Comparison of ENCODE assay signal across 35 cellular contexts in genomic region chr2:121415727-121416126, GRCh38.
DNase-seq lines count a peak whose midpoint lies in the region; ATAC-seq, FAIRE-seq and TF ChIP-seq lines count a peak whose summit lies in the region.
"Had no signal": no experiment of that assay in that cellular context is flagged by ENCODE, and none has a peak within 500 bp of the region (broad histone marks: within the 10 kb centered on the region; RNA-seq: fewer than 3 reads in every experiment).

No MANE protein-coding gene starts in this region.

- H3K4me2 ChIP-seq in HepG2 (ENCODE audit: low read depth, low read length), result no peak overlapping the region
- no peak overlapping the region for H3K4me2 ChIP-seq in K562 (ENCODE audit: insufficient read depth, low read length)
- H3K4me2 ChIP-seq: A549; BLaER1; BLaER1 treated with 17β-estradiol and CSF1 and Interleukin-3, amounts not matched to agents 10 nM and 100 nM had no signal

- no peak for TF ChIP-seq CTCF in HepG2 (CRISPR knock-in tag; IDR thresholded peaks at IDR 0.05)
- no peak for TF ChIP-seq CTCF in right lobe of liver (IDR thresholded peaks at IDR 0.05)
- no peak for TF ChIP-seq CTCF in D721Med (IDR thresholded peaks at IDR 0.05; ENCODE audit: insufficient read depth, missing control alignments)
- no peak for TF ChIP-seq CTCF in K562 (IDR thresholded peaks at IDR 0.05 in 2 of 3, conservative IDR thresholded peaks at IDR 0.05 in 1 of 3; ENCODE audit: insufficient read depth in 2 of 3, low read depth in 1 of 3, low read length in 3 of 3)
- TF ChIP-seq CTCF in kidney (IDR thresholded peaks at IDR 0.05; ENCODE audit: borderline replicate concordance, extremely low read depth, insufficient read depth), result no peak
- TF ChIP-seq CTCF in CD4-positive, alpha-beta T cell (IDR thresholded peaks at IDR 0.05), result no peak

- TF ChIP-seq RAD21 in HepG2 (CRISPR knock-in tag; IDR thresholded peaks at IDR 0.05), result no peak
- no peak for TF ChIP-seq RAD21 in K562 (CRISPR knock-in tag; conservative IDR thresholded peaks at IDR 0.05 in 1 of 2, IDR thresholded peaks at IDR 0.05 in 1 of 2)

- H3K36me3 Mint-ChIP-seq in CD4-positive, alpha-beta T cell (ENCODE audit: low read depth), result peaks cover 68% of the 10 kb centered on the region

- CTCF ChIA-PET in HepG2 (lab: Yijun Ruan, JAX; ENCODE audit: low intra/inter-chr PET ratio, low total read pairs) (no interaction called here), K562 (lab: Yijun Ruan, JAX; ENCODE audit: low intra/inter-chr PET ratio) (no interaction called here)
- CTCF ChIA-PET in CD4-positive, alpha-beta T cell (lab: Charles Lee), result no interaction called here

- POLR2A ChIA-PET in HepG2 (lab: Yijun Ruan, JAX) (no interaction called here), K562 (lab: Yijun Ruan, JAX) (no interaction called here)
- POLR2A ChIA-PET in CD4-positive, alpha-beta T cell (lab: Charles Lee), result no interaction called here

- H3K4me3 Mint-ChIP-seq in CD4-positive, alpha-beta T cell, result no peak overlapping the region
- H3K4me3 Mint-ChIP-seq: B cell; CD14-positive monocyte; CD4-positive, alpha-beta memory T cell; CD4-positive, CD25-positive, alpha-beta regulatory T cell; CD8-positive, alpha-beta memory T cell; CD8-positive, alpha-beta T cell had no signal

- FAIRE-seq in HepG2 (lab: Jason Lieb, UNC) (no peak), D721Med (lab: Jason Lieb, UNC) (peak; percentile 38), K562 (lab: Jason Lieb, UNC) (no peak), kidney (lab: Jason Lieb, UNC) (peak; percentile 13)
- FAIRE-seq: A204.1 had no signal

- DNase-seq in HepG2 (ENCODE audit: low spot score) (no peak), right lobe of liver (no peak), D721Med (ENCODE audit: insufficient read length, low spot score) (no peak), K562 (ENCODE audit: extremely low read depth in 1 of 4, low spot score in 3 of 4) (no peak), kidney (no peak), OCI-M2 (lab: John Stamatoyannopoulos, UW; ENCODE audit: unreplicated experiment) (no peak)
- no peak for DNase-seq in CD4-positive, alpha-beta T cell
- DNase-seq: 8988T; ACHN; AML-193; BE2C; C1 segment of cervical spinal cord; Caco-2; Calu3; CD4-positive, alpha-beta memory T cell; CD4-positive, CD25-positive, alpha-beta regulatory T cell; CD8-positive, alpha-beta memory T cell; CD8-positive, alpha-beta T cell; COR-L47; DMS 273 treated with DMSO at 0.1 percent for 48 hours; DMS153; DMS53; DMS79; DMS79 treated with DMSO at 0.1 percent for 48 hours; DND-41; EL had no signal

- H3K4me3 ChIP-seq in HepG2 (replicated peaks in 1 of 3; ENCODE audit: insufficient read depth in 1 of 3, low read depth in 2 of 3, low read length in 3 of 3) (no peak overlapping the region), right lobe of liver (no peak overlapping the region), K562 (no peak overlapping the region), kidney (ENCODE audit: low read length in 2 of 2) (no peak overlapping the region)
- H3K4me3 ChIP-seq: A549; BLaER1; BLaER1 treated with 17β-estradiol and CSF1 and Interleukin-3, amounts not matched to agents 10 nM and 100 nM had no signal

- H3K79me2 ChIP-seq in HepG2 (ENCODE audit: insufficient read depth, low read length) (no peaks in the 10 kb centered on the region), K562 (ENCODE audit: control insufficient read depth, insufficient read depth, low read length) (no peaks in the 10 kb centered on the region)

- intact Hi-C loops in HepG2 (cut with micrococcal nuclease; ENCODE audit: unreplicated experiment) (no loop called here), right lobe of liver (cut with DNase I) (no loop called here), K562 (cut with micrococcal nuclease) (no loop called here), kidney (cut with DNase I) (no loop called here)
- intact Hi-C loops in CD4-positive, alpha-beta T cell (cut with DNase I, micrococcal nuclease), result no loop called here

- no peaks in the 10 kb centered on the region for H3K27me3 Mint-ChIP-seq in CD4-positive, alpha-beta T cell
- H3K27me3 Mint-ChIP-seq: B cell; CD4-positive, alpha-beta memory T cell; CD4-positive, CD25-positive, alpha-beta regulatory T cell; CD8-positive, alpha-beta memory T cell had no signal

- 96% methylated on average over 1 of the region's 1 CpG for WGBS in HepG2 (ENCODE audit: low lambda C conversion rate)
- WGBS in right lobe of liver (ENCODE audit: insufficient coverage, low coverage, low lambda C conversion rate, missing lambda C conversion rate), result 100% methylated on average over 1 of the region's 1 CpG
- WGBS in K562 (ENCODE audit: insufficient coverage, low coverage, missing lambda C conversion rate), result 83% methylated on average over 1 of the region's 1 CpG

- no peak for TF ChIP-seq POLR2A in HepG2 (IDR thresholded peaks at IDR 0.05; ENCODE audit: insufficient read depth in 1 of 2, low read depth in 2 of 2, low read length in 2 of 2)
- no peak for TF ChIP-seq POLR2A in right lobe of liver (IDR thresholded peaks at IDR 0.05)
- no peak for TF ChIP-seq POLR2A in K562 (conservative IDR thresholded peaks at IDR 0.05)

- no TSS peak for BruUV-seq in HepG2 (replicated peaks; lab: Mats Ljungman, UMichigan)
- no TSS peak for BruUV-seq in K562 (replicated peaks; lab: Mats Ljungman, UMichigan)

- in situ Hi-C loops in HepG2 (cut with HindIII; ENCODE audit: extremely low pct_ligation_motif_present, low pct_unique_long_range_greater_than_20kb) (no loop called here), K562 (cut with MboI) (no loop called here)

- no peak for TF ChIP-seq EP300 in HepG2 (IDR thresholded peaks at IDR 0.05; ENCODE audit: low read depth in 2 of 2, low read length in 2 of 2)
- TF ChIP-seq EP300 in HepG2 (CRISPR knock-in tag; IDR thresholded peaks at IDR 0.05; ENCODE audit: borderline replicate concordance), result no peak
- no peak for TF ChIP-seq EP300 in K562 (IDR thresholded peaks at IDR 0.05; ENCODE audit: low read length)

- H3K9ac ChIP-seq in HepG2 (ENCODE audit: insufficient read depth, low read depth, low read length) (no peak overlapping the region), K562 (ENCODE audit: insufficient read depth in 1 of 2, low read depth in 2 of 2, low read length in 2 of 2) (no peak overlapping the region), kidney (ENCODE audit: low read length in 2 of 2) (no peak overlapping the region)
- H3K9ac ChIP-seq: BLaER1; BLaER1 treated with 17β-estradiol and CSF1 and Interleukin-3, amounts not matched to agents 10 nM and 100 nM had no signal

- H3K36me3 ChIP-seq in HepG2 (replicated peaks in 1 of 2; ENCODE audit: control insufficient read depth in 1 of 2, insufficient read depth in 2 of 2, low read length in 2 of 2), result peaks cover 7 to 50% of the 10 kb centered on the region in 2 experiments
- peaks cover 0 to under 1% (median 0%) of the 10 kb centered on the region in 4 donors for H3K36me3 ChIP-seq in right lobe of liver
- peaks cover 39% of the 10 kb centered on the region for H3K36me3 ChIP-seq in K562 (ENCODE audit: control insufficient read depth, insufficient read depth, low read length)
- H3K36me3 ChIP-seq in kidney (ENCODE audit: control insufficient read depth in 1 of 2, insufficient read depth in 2 of 2, low read length in 2 of 2), result peaks cover 9 to 12% of the 10 kb centered on the region in 2 donors
- H3K36me3 ChIP-seq: BE2C had no signal

- H2AFZ ChIP-seq in HepG2 (ENCODE audit: low read length), result no peak overlapping the region
- H2AFZ ChIP-seq in K562 (ENCODE audit: low read depth, low read length), result no peak overlapping the region

- no peak overlapping the region for H3K27ac ChIP-seq in HepG2 (ENCODE audit: extremely low read length, insufficient read depth, low read length)
- H3K27ac ChIP-seq in right lobe of liver, result no peak overlapping the region
- no peak overlapping the region for H3K27ac ChIP-seq in K562 (ENCODE audit: extremely low read depth, low read depth, low read length)
- no peak overlapping the region for H3K27ac ChIP-seq in kidney (ENCODE audit: low read depth in 2 of 2, low read length in 2 of 2)
- H3K27ac ChIP-seq in CD4-positive, alpha-beta T cell (ENCODE audit: low read depth, low read length), result no peak overlapping the region
- H3K27ac ChIP-seq: 22Rv1; A549; BLaER1; BLaER1 treated with 17β-estradiol and CSF1 and Interleukin-3, amounts not matched to agents 10 nM and 100 nM; C4-2B had no signal

- H3K4me1 ChIP-seq in HepG2 (ENCODE audit: insufficient read depth, low read length), result no peaks in the 10 kb centered on the region
- H3K4me1 ChIP-seq in right lobe of liver, result peaks cover 0 to 19% (median 0%) of the 10 kb centered on the region in 4 donors
- no peaks in the 10 kb centered on the region for H3K4me1 ChIP-seq in K562 (replicated peaks in 1 of 2; ENCODE audit: control insufficient read depth in 2 of 2, insufficient read depth in 2 of 2, low read length in 2 of 2)
- no peaks in the 10 kb centered on the region for H3K4me1 ChIP-seq in kidney (ENCODE audit: control insufficient read depth in 1 of 2, insufficient read depth in 1 of 2, low read depth in 1 of 2, low read length in 2 of 2)
- H3K4me1 ChIP-seq: A549; BE2C; BLaER1; BLaER1 treated with 17β-estradiol and CSF1 and Interleukin-3, amounts not matched to agents 10 nM and 100 nM; Caco-2 had no signal

- no peaks in the 10 kb centered on the region for H4K20me1 ChIP-seq in HepG2 (ENCODE audit: insufficient read depth, low read length)
- no peaks in the 10 kb centered on the region for H4K20me1 ChIP-seq in K562 (replicated peaks; ENCODE audit: control insufficient read depth, insufficient read depth, low read length)

- ATAC-seq in HepG2 (no peak), right lobe of liver (no peak), K562 (no peak), HG03571 (IDR thresholded peaks at IDR 0.05; ENCODE audit: unreplicated experiment) (no peak)
- ATAC-seq in CD4-positive, alpha-beta T cell (ENCODE audit: poor library complexity), result no peak
- ATAC-seq: A549; CD8-positive, alpha-beta T cell had no signal

- H3K27me3 ChIP-seq in HepG2 (ENCODE audit: control insufficient read depth in 1 of 2, insufficient read depth in 2 of 2, low read length in 2 of 2) (no peaks in the 10 kb centered on the region), right lobe of liver (no peaks in the 10 kb centered on the region), K562 (ENCODE audit: control insufficient read depth in 2 of 2, insufficient read depth in 2 of 2, low read length in 2 of 2) (no peaks in the 10 kb centered on the region)
- H3K27me3 ChIP-seq in CD4-positive, alpha-beta T cell (ENCODE audit: control insufficient read depth, insufficient read depth, low read length), result no peaks in the 10 kb centered on the region
- H3K27me3 ChIP-seq: BE2C; BLaER1; BLaER1 treated with 17β-estradiol and CSF1 and Interleukin-3, amounts not matched to agents 10 nM and 100 nM had no signal

- H3K9me1 ChIP-seq in K562 (ENCODE audit: control insufficient read depth, insufficient read depth, low read length), result no peaks in the 10 kb centered on the region

- H3K9me3 Mint-ChIP-seq in CD4-positive, alpha-beta T cell, result no peaks in the 10 kb centered on the region
- H3K9me3 Mint-ChIP-seq: CD14-positive monocyte; CD4-positive, alpha-beta memory T cell; CD4-positive, CD25-positive, alpha-beta regulatory T cell; CD8-positive, alpha-beta memory T cell; CD8-positive, alpha-beta T cell had no signal

- no peaks in the 10 kb centered on the region for H3K4me1 Mint-ChIP-seq in CD4-positive, alpha-beta T cell (ENCODE audit: low read depth)
- H3K4me1 Mint-ChIP-seq: B cell, CD14-positive monocyte had no signal

- H3K9me3 ChIP-seq in HepG2 (ENCODE audit: low read length), result no peaks in the 10 kb centered on the region
- no peaks in the 10 kb centered on the region for H3K9me3 ChIP-seq in right lobe of liver
- no peaks in the 10 kb centered on the region for H3K9me3 ChIP-seq in K562 (replicated peaks; ENCODE audit: control insufficient read depth, insufficient read depth, low read depth, low read length)
- no peaks in the 10 kb centered on the region for H3K9me3 ChIP-seq in kidney (ENCODE audit: control insufficient read depth in 1 of 2, low read length in 2 of 2)
- H3K9me3 ChIP-seq in CD4-positive, alpha-beta T cell (ENCODE audit: control insufficient read depth, low read length), result no peaks in the 10 kb centered on the region
- H3K9me3 ChIP-seq: A549; BE2C; BLaER1; BLaER1 treated with 17β-estradiol and CSF1 and Interleukin-3, amounts not matched to agents 10 nM and 100 nM; Caco-2 had no signal

- H3K27ac Mint-ChIP-seq in CD4-positive, alpha-beta T cell, result no peak overlapping the region
- H3K27ac Mint-ChIP-seq: B cell; CD14-positive monocyte; CD8-positive, alpha-beta T cell had no signal

Comparison
In these comparisons a context has a peak if more than half of its experiments do, and no peak if none do; other contexts are left out.
1. Of the 241 proteins assayed by ChIP-seq in both HepG2 and K562: peak only in HepG2: MAFF and MAFK; only in K562: none; in both: none; in neither: 239.